8 cellular contexts compared by ENCODE assay signal in genomic region chr17:7242717-7243576, GRCh38. TPM values are rescaled to one million over a fixed set of nuclear protein-coding genes. Genes with fewer than 3 reads are reported as not detected.
DNase-seq lines count a peak whose midpoint lies in the region; ATAC-seq lines count a peak whose summit lies in the region.

No MANE protein-coding gene starts in this region.

- CTCF ChIA-PET in activated CD8-positive, alpha-beta T cell treated with anti-CD3 and anti-CD28 coated beads, Interleukin-2, amount 10 ng/mL, durations not matched to agents 7 days and 5 days (lab: Charles Lee): interaction anchor here (0.7 to 1.6 kb wide), 9 partner anchors 8 to 318 kb away, joined by 3 to 8 read pairs (median 3); partner anchors contain the start of genes ACADVL, CTDNEP1 and DLG4

- H3K4me3 Mint-ChIP-seq in activated CD8-positive, alpha-beta T cell treated with anti-CD3 and anti-CD28 coated beads, Interleukin-2, amount 10 ng/mL, durations not matched to agents 7 days and 5 days: peak overlapping the region; percentile 98

- H3K27ac Mint-ChIP-seq in activated CD8-positive, alpha-beta T cell treated with anti-CD3 and anti-CD28 coated beads, Interleukin-2, amount 10 ng/mL, durations not matched to agents 7 days and 5 days: peak overlapping the region; percentile 93

- no peaks in the 10 kb centered on the region for H3K27me3 Mint-ChIP-seq in activated CD8-positive, alpha-beta T cell treated with anti-CD3 and anti-CD28 coated beads, Interleukin-2, amount 10 ng/mL, durations not matched to agents 7 days and 5 days (ENCODE audit: low read depth)

- ATAC-seq in GM19324 (IDR thresholded peaks at IDR 0.05; ENCODE audit: low FRiP score, unreplicated experiment) (peak; percentile 46), HG03565 (IDR thresholded peaks at IDR 0.05; ENCODE audit: unreplicated experiment) (peak; percentile 34)
- ATAC-seq in activated CD8-positive, alpha-beta T cell treated with anti-CD3 and anti-CD28 coated beads, Interleukin-2, amount 10 ng/mL, durations not matched to agents 7 days and 5 days: peak; percentile 40

- DNase-seq in AML-193 (lab: John Stamatoyannopoulos, UW) (peak; percentile 43 to 61), NCI-H82 treated with DMSO at 0.1 percent for 48 hours (lab: John Stamatoyannopoulos, UW; ENCODE audit: unreplicated experiment) (peak; percentile 95), lung microvascular endothelial cell (ENCODE audit: low read depth in 2 of 2) (peak; percentile 98 to 99)
- DNase-seq in activated CD8-positive, alpha-beta T cell treated with anti-CD3 and anti-CD28 coated beads, Interleukin-2, amount 10 ng/mL, durations not matched to agents 7 days and 5 days: peak; percentile 95
- DNase-seq in effector CD8-positive, alpha-beta T cell (lab: John Stamatoyannopoulos, UW): peak; percentile 93
- peak; percentile 81 to 91 (median 88) for DNase-seq in stimulated activated CD4-positive, alpha-beta T cell treated with anti-CD3 and anti-CD28 coated beads, TNF-alpha, amount 100 ng/mL, for 24 hours (ENCODE audit: low read depth in 3 of 3)

- POLR2A ChIA-PET in activated CD8-positive, alpha-beta T cell treated with anti-CD3 and anti-CD28 coated beads, Interleukin-2, amount 10 ng/mL, durations not matched to agents 7 days and 5 days (lab: Charles Lee): interaction anchor here (0.6 to 2.5 kb wide), 13 partner anchors 8 to 1769 kb away, joined by 3 to 15 read pairs (median 3); partner anchors contain the start of genes ACADVL, CTDNEP1, DLG4 and DVL2

- peaks cover 55% of the 10 kb centered on the region for H3K36me3 Mint-ChIP-seq in activated CD8-positive, alpha-beta T cell treated with anti-CD3 and anti-CD28 coated beads, Interleukin-2, amount 10 ng/mL, durations not matched to agents 7 days and 5 days (ENCODE audit: low read depth)

- H3K9me3 Mint-ChIP-seq in activated CD8-positive, alpha-beta T cell treated with anti-CD3 and anti-CD28 coated beads, Interleukin-2, amount 10 ng/mL, durations not matched to agents 7 days and 5 days (ENCODE audit: insufficient read depth): no peaks in the 10 kb centered on the region

- H3K4me1 Mint-ChIP-seq in activated CD8-positive, alpha-beta T cell treated with anti-CD3 and anti-CD28 coated beads, Interleukin-2, amount 10 ng/mL, durations not matched to agents 7 days and 5 days (ENCODE audit: low read depth): peaks cover 41% of the 10 kb centered on the region

RNA-seq across cellular contexts. Expression of gene GABARAP, which starts 0.7 kb away (rescaled TPM):
- 100 to 1,000 TPM; 203 to 227 TPM for total RNA-seq in activated CD8-positive, alpha-beta T cell treated with anti-CD3 and anti-CD28 coated beads, Interleukin-2, amount 10 ng/mL, durations not matched to agents 7 days and 5 days
- total RNA-seq in lung microvascular endothelial cell: 124 and 130 TPM in 2 replicates

RNA-seq across cellular contexts. Expression of gene PHF23, which starts 3.7 kb away (rescaled TPM):
- 10 to 100 TPM; 53.6 to 57.9 TPM for total RNA-seq in activated CD8-positive, alpha-beta T cell treated with anti-CD3 and anti-CD28 coated beads, Interleukin-2, amount 10 ng/mL, durations not matched to agents 7 days and 5 days
- 30.9 and 38.5 TPM in 2 replicates for total RNA-seq in lung microvascular endothelial cell

RNA-seq across cellular contexts. Expression of gene CTDNEP1, which starts 8.6 kb away (rescaled TPM):
- total RNA-seq in activated CD8-positive, alpha-beta T cell treated with anti-CD3 and anti-CD28 coated beads, Interleukin-2, amount 10 ng/mL, durations not matched to agents 7 days and 5 days: 100 to 1,000 TPM; 171 to 186 TPM
- 22.4 and 25.2 TPM in 2 replicates for total RNA-seq in lung microvascular endothelial cell

RNA-seq across cellular contexts. Expression of gene DVL2, which starts 8.6 kb away (rescaled TPM):
- total RNA-seq in activated CD8-positive, alpha-beta T cell treated with anti-CD3 and anti-CD28 coated beads, Interleukin-2, amount 10 ng/mL, durations not matched to agents 7 days and 5 days: 10 to 100 TPM; 52.4 to 56.6 TPM
- total RNA-seq in lung microvascular endothelial cell: 25.1 and 31.9 TPM in 2 replicates

RNA-seq across cellular contexts. Expression of gene ELP5, which starts 9.1 kb away (rescaled TPM):
- 10 to 100 TPM; 63.5 to 66.1 TPM for total RNA-seq in activated CD8-positive, alpha-beta T cell treated with anti-CD3 and anti-CD28 coated beads, Interleukin-2, amount 10 ng/mL, durations not matched to agents 7 days and 5 days
- total RNA-seq in lung microvascular endothelial cell: 26.6 and 32.7 TPM in 2 replicates

Comparison
In these comparisons a context has a peak if more than half of its experiments do, and no peak if none do; other contexts are left out.
1. Peak in every context shown above with its lines: DNase-seq and ATAC-seq.